ENCODE assay signal across 24 cellular contexts in the genomic region with DNA sequence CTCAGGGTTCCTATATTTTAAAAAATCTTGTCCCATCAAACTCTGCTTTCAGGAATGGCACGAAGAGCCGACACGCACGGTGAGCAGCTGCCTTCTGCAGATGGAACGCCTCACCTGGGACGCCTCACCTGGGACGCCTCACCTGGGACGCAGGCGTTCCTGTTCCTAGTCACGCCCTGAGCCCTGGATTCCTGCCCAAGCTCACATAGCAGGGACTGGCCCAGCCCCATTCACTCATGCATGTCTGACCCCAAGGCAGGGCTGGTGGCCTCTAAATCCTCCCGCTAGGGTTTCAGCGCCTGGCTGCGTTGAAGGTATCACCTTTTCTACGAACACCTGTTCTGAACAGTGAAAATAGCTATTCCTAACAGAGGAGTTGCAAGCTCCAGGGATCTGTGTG. TPM values are rescaled to one million over a fixed set of nuclear protein-coding genes. Genes with fewer than 3 reads are reported as not detected.
DNase-seq lines count a peak whose midpoint lies in the region; ATAC-seq and TF ChIP-seq lines count a peak whose summit lies in the region.
"Had no signal": no experiment of that assay in that cellular context is flagged by ENCODE, and none has a peak within 500 bp of the region (broad histone marks: within the 10 kb centered on the region; RNA-seq: fewer than 3 reads in every experiment).

No MANE protein-coding gene starts in this region.

- TF ChIP-seq EP300 in ovary (IDR thresholded peaks at IDR 0.05), result no peak

- H3K27ac Mint-ChIP-seq in CD8-positive, alpha-beta T cell, result peak overlapping the region; percentile 71
- peak overlapping the region; percentile 8 for H3K27ac Mint-ChIP-seq in glutamatergic neuron (ENCODE audit: unreplicated experiment)
- H3K27ac Mint-ChIP-seq: activated CD8-positive, alpha-beta T cell treated with anti-CD3 and anti-CD28 coated beads, Interleukin-2, amount 10 ng/mL, durations not matched to agents 7 days and 5 days; activated naive CD4-positive, alpha-beta T cell treated with anti-CD3 and anti-CD28 coated beads for 36 hours; CD14-positive monocyte had no signal

- intact Hi-C loops in CD8-positive, alpha-beta T cell (cut with DNase I, micrococcal nuclease), result no loop called here
- intact Hi-C loops in prostate gland (cut with DNase I), result no loop called here
- intact Hi-C loops in ovary (cut with DNase I), result no loop called here

- H3K36me3 Mint-ChIP-seq in CD8-positive, alpha-beta T cell, result peaks cover 80% of the 10 kb centered on the region
- H3K36me3 Mint-ChIP-seq in glutamatergic neuron (ENCODE audit: unreplicated experiment), result peaks cover 19% of the 10 kb centered on the region
- H3K36me3 Mint-ChIP-seq: CD14-positive monocyte had no signal

- no peak for TF ChIP-seq POLR2A in prostate gland (IDR thresholded peaks at IDR 0.05)
- no peak for TF ChIP-seq POLR2A in ovary (IDR thresholded peaks at IDR 0.05)

- no peak for DNase-seq in CD8-positive, alpha-beta T cell
- DNase-seq in NCI-H2171 treated with DMSO at 0.1 percent for 48 hours (lab: John Stamatoyannopoulos, UW) (peak; percentile 95), glutamatergic neuron (no peak), prostate gland (ENCODE audit: low spot score) (peak; percentile 48), ovary (no peak), NCI-H1105 treated with DMSO at 0.1 percent for 48 hours (lab: John Stamatoyannopoulos, UW) (no peak), DMS 273 (lab: John Stamatoyannopoulos, UW; ENCODE audit: unreplicated experiment) (no peak), amygdala (lab: John Stamatoyannopoulos, UW) (no peak)
- DNase-seq: activated CD4-positive, CD25-positive, alpha-beta regulatory T cell; activated CD8-positive, alpha-beta T cell treated with anti-CD3 and anti-CD28 coated beads, Interleukin-2, amount 10 ng/mL, durations not matched to agents 7 days and 5 days; activated naive CD4-positive, alpha-beta T cell treated with anti-CD3 and anti-CD28 coated beads for 36 hours; activated T-cell treated with anti-CD3 and anti-CD28 coated beads, Interleukin-2, amount 50 U/mL, for 24 hours; DMS53; effector CD8-positive, alpha-beta T cell; esophagus squamous epithelium; IMR-90; left ventricle myocardium superior; NCI-H1436; NCI-H226; nucleus accumbens; RPMI8226; T-helper 9 cell had no signal

- H3K4me1 ChIP-seq in CD8-positive, alpha-beta T cell (ENCODE audit: insufficient read depth, low read length), result no peaks in the 10 kb centered on the region
- H3K4me1 ChIP-seq in prostate gland (replicated peaks), result no peaks in the 10 kb centered on the region
- H3K4me1 ChIP-seq in ovary (ENCODE audit: insufficient read depth), result no peaks in the 10 kb centered on the region

- H3K4me1 Mint-ChIP-seq in CD8-positive, alpha-beta T cell (ENCODE audit: low read depth), result peaks cover 33% of the 10 kb centered on the region
- H3K4me1 Mint-ChIP-seq in glutamatergic neuron (ENCODE audit: low read depth, unreplicated experiment), result peaks cover 12% of the 10 kb centered on the region
- H3K4me1 Mint-ChIP-seq: CD14-positive monocyte had no signal

- H3K9me3 Mint-ChIP-seq in CD8-positive, alpha-beta T cell, result peaks cover 8% of the 10 kb centered on the region
- peaks cover 8% of the 10 kb centered on the region for H3K9me3 Mint-ChIP-seq in glutamatergic neuron (ENCODE audit: unreplicated experiment)

- POLR2A ChIA-PET in CD8-positive, alpha-beta T cell (lab: Charles Lee), result no interaction called here

- no peaks in the 10 kb centered on the region for H3K9me3 ChIP-seq in CD8-positive, alpha-beta T cell (ENCODE audit: low read length)
- no peaks in the 10 kb centered on the region for H3K9me3 ChIP-seq in prostate gland
- H3K9me3 ChIP-seq in ovary, result no peaks in the 10 kb centered on the region
- H3K9me3 ChIP-seq: esophagus squamous epithelium had no signal

- WGBS in prostate gland, result 28% methylated on average over 14 of the region's 14 CpGs
- WGBS in ovary, 3 donors, result 91 to 94% (median 92%) methylated on average over 14 of the region's 14 CpGs

- H3K27me3 ChIP-seq in CD8-positive, alpha-beta T cell (ENCODE audit: insufficient read depth, low read length), result no peaks in the 10 kb centered on the region
- H3K27me3 ChIP-seq in prostate gland (replicated peaks; ENCODE audit: insufficient read depth) (no peaks in the 10 kb centered on the region), ovary (no peaks in the 10 kb centered on the region)

- H3K4me3 Mint-ChIP-seq in CD8-positive, alpha-beta T cell, result no peak overlapping the region
- H3K4me3 Mint-ChIP-seq in glutamatergic neuron (ENCODE audit: unreplicated experiment), result no peak overlapping the region
- H3K4me3 Mint-ChIP-seq: activated CD8-positive, alpha-beta T cell treated with anti-CD3 and anti-CD28 coated beads, Interleukin-2, amount 10 ng/mL, durations not matched to agents 7 days and 5 days; activated naive CD4-positive, alpha-beta T cell treated with anti-CD3 and anti-CD28 coated beads for 36 hours; activated T-cell treated with anti-CD3 and anti-CD28 coated beads, Interleukin-2, amount 50 U/mL, for 24 hours; CD14-positive monocyte had no signal

- H3K36me3 ChIP-seq in CD8-positive, alpha-beta T cell (ENCODE audit: insufficient read depth, low read length), result peaks cover 4% of the 10 kb centered on the region
- H3K36me3 ChIP-seq in prostate gland (no peaks in the 10 kb centered on the region), ovary (no peaks in the 10 kb centered on the region)
- H3K36me3 ChIP-seq: esophagus squamous epithelium had no signal

- H3K27me3 Mint-ChIP-seq in CD8-positive, alpha-beta T cell (ENCODE audit: low read depth), result no peaks in the 10 kb centered on the region
- peaks cover 11% of the 10 kb centered on the region for H3K27me3 Mint-ChIP-seq in glutamatergic neuron (ENCODE audit: unreplicated experiment)
- H3K27me3 Mint-ChIP-seq: activated T-cell treated with anti-CD3 and anti-CD28 coated beads, Interleukin-2, amount 50 U/mL, for 24 hours had no signal

- H3K4me3 ChIP-seq in CD8-positive, alpha-beta T cell (ENCODE audit: low read depth, low read length), result no peak overlapping the region
- H3K4me3 ChIP-seq in prostate gland (no peak overlapping the region), ovary (no peak overlapping the region)
- H3K4me3 ChIP-seq: esophagus squamous epithelium had no signal

- TF ChIP-seq CTCF in CD8-positive, alpha-beta T cell (IDR thresholded peaks at IDR 0.05), result no peak
- TF ChIP-seq CTCF in glutamatergic neuron (IDR thresholded peaks at IDR 0.05; ENCODE audit: partially characterized antibody, unreplicated experiment) (no peak), prostate gland (IDR thresholded peaks at IDR 0.05) (no peak), ovary (IDR thresholded peaks at IDR 0.05) (no peak)

- CTCF ChIA-PET in CD8-positive, alpha-beta T cell (lab: Charles Lee), result interaction anchor here (0.5 to 0.8 kb wide), 2 partner anchors 11 to 36 kb away, joined by 3 read pairs; no protein-coding TSS in a partner anchor

- no peak overlapping the region for H3K27ac ChIP-seq in CD8-positive, alpha-beta T cell (ENCODE audit: low read depth, low read length)
- no peak overlapping the region for H3K27ac ChIP-seq in prostate gland
- H3K27ac ChIP-seq in ovary, result no peak overlapping the region

- ATAC-seq in CD8-positive, alpha-beta T cell, result no peak
- ATAC-seq: activated CD8-positive, alpha-beta T cell treated with anti-CD3 and anti-CD28 coated beads, Interleukin-2, amount 10 ng/mL, durations not matched to agents 7 days and 5 days; left ventricle myocardium superior; SK-N-SH treated with all-trans-retinoic acid at 6 μM for 48 hours had no signal

RNA-seq across cellular contexts. Expression of a gene that starts 49.8 kb away (rescaled TPM):
- 100 to 1,000 TPM; 114 to 117 TPM for total RNA-seq in CD8-positive, alpha-beta T cell
- total RNA-seq in glutamatergic neuron (ENCODE audit: unreplicated experiment), result 1.4 TPM
- total RNA-seq in prostate gland, result 1 to 10 TPM in 1 of 2 donors, under 1 TPM in 1; 0.87 to 2.4 TPM
- total RNA-seq in ovary, result 1 to 10 TPM in 2 of 7 donors, under 1 TPM in 5; 0.28 to 2.5 (median 0.80) TPM
- polyA plus RNA-seq in ovary, result 1 to 10 TPM in 1 of 2 donors, under 1 TPM in 1; 0.51 to 1.9 TPM

Comparison
In these comparisons a context has a peak if more than half of its experiments do, and no peak if none do; other contexts are left out.
1. DNase-seq: peak in NCI-H2171 treated with DMSO at 0.1 percent for 48 hours (single experiment) and prostate gland (single experiment); none in CD8-positive, alpha-beta T cell (0 of 7), glutamatergic neuron (single experiment), ovary (0 of 5), NCI-H1105 treated with DMSO at 0.1 percent for 48 hours (single experiment), DMS 273 (single experiment) and amygdala (0 of 56).
2. RNA of a gene that starts 49.8 kb away (total RNA-seq): 114 to 117 TPM in CD8-positive, alpha-beta T cell; 0.87 to 2.4 TPM in prostate gland, 1.4 TPM in glutamatergic neuron (single experiment) and 0.28 to 2.5 TPM in ovary; every median in the first group is over 10 times any median in the second.